Comparison of ENCODE assay signal across 22 cellular contexts in genomic region chr12:91923864-91924263, GRCh38.
"Had no signal": no experiment of that assay in that cellular context is flagged by ENCODE, and none has a peak within 500 bp of the region (broad histone marks: within the 10 kb centered on the region; RNA-seq: fewer than 3 reads in every experiment).

No MANE protein-coding gene starts in this region.

- DNase-seq: activated CD4-positive, alpha-beta memory T cell treated with anti-CD3 and anti-CD28 coated beads for 36 hours; activated CD4-positive, alpha-beta T cell treated with anti-CD3 and anti-CD28 coated beads, Interleukin-2, amount 10 ng/mL, durations not matched to agents 7 days and 5 days; activated CD4-positive, CD25-positive, alpha-beta regulatory T cell; activated CD8-positive, alpha-beta memory T cell treated with anti-CD3 and anti-CD28 coated beads for 24 hours; activated effector memory CD4-positive, alpha-beta T cell treated with anti-CD3 and anti-CD28 coated beads, Interleukin-2, amount 50 U/mL, for 16 hours; activated naive CD4-positive, alpha-beta T cell treated with Interleukin-2 at 50 U/mL for 16 hours; activated T-cell treated with anti-CD3 and anti-CD28 coated beads, Interleukin-2, amount 50 U/mL, for 4 hours; MG63; MV-4-11; NCI-H1092 treated with DMSO at 0.1 percent for 48 hours; NCI-H1417 treated with DMSO at 0.1 percent for 48 hours; NCI-H1694; NCI-H2029; NCI-H2107; NCI-H2171 treated with DMSO at 0.1 percent for 48 hours; NCI-H226; NCI-H526 treated with DMSO at 0.1 percent for 48 hours; NCI-H82; SJCRH30; SK-N-SH had no signal

- H3K4me3 ChIP-seq: MG63, SJCRH30 had no signal

- H3K27ac Mint-ChIP-seq: activated CD4-positive, alpha-beta memory T cell treated with anti-CD3 and anti-CD28 coated beads for 36 hours; activated CD4-positive, alpha-beta T cell treated with anti-CD3 and anti-CD28 coated beads, Interleukin-2, amount 10 ng/mL, durations not matched to agents 7 days and 5 days; activated naive CD4-positive, alpha-beta T cell treated with anti-CD3 and anti-CD28 coated beads, Interleukin-2, amount 50 U/mL, for 72 hours had no signal

- H3K36me3 Mint-ChIP-seq: activated CD4-positive, alpha-beta memory T cell treated with anti-CD3 and anti-CD28 coated beads for 36 hours had no signal

- ATAC-seq: activated naive CD4-positive, alpha-beta T cell treated with anti-CD3 and anti-CD28 coated beads, Interleukin-2, amount 50 U/mL, for 72 hours; activated T-cell treated with anti-CD3 and anti-CD28 coated beads, Interleukin-2, amount 50 U/mL, for 4 hours had no signal

- H3K27me3 Mint-ChIP-seq: activated CD4-positive, alpha-beta memory T cell treated with anti-CD3 and anti-CD28 coated beads for 36 hours; activated CD4-positive, alpha-beta T cell treated with anti-CD3 and anti-CD28 coated beads, Interleukin-2, amount 10 ng/mL, durations not matched to agents 7 days and 5 days had no signal

- H3K27me3 ChIP-seq: MG63, SJCRH30 had no signal

- H3K27ac ChIP-seq: SJCRH30, VCaP had no signal

- H3K9ac ChIP-seq: SK-N-SH had no signal

- H3K9me3 Mint-ChIP-seq: activated CD4-positive, alpha-beta memory T cell treated with anti-CD3 and anti-CD28 coated beads for 36 hours had no signal

- H3K9me3 ChIP-seq: SJCRH30, SK-N-SH had no signal

- H3K36me3 ChIP-seq: MG63, SJCRH30 had no signal

- H3K4me3 Mint-ChIP-seq: activated CD4-positive, alpha-beta memory T cell treated with anti-CD3 and anti-CD28 coated beads for 36 hours; activated CD4-positive, alpha-beta T cell treated with anti-CD3 and anti-CD28 coated beads, Interleukin-2, amount 10 ng/mL, durations not matched to agents 7 days and 5 days; activated T-cell treated with anti-CD3 and anti-CD28 coated beads, Interleukin-2, amount 50 U/mL, for 4 hours had no signal
